ENCODE assay signal across 8 cellular contexts in genomic region chr14:20697273-20698017, GRCh38. TPM values are rescaled to one million over a fixed set of nuclear protein-coding genes. Genes with fewer than 3 reads are reported as not detected.
A peak's percentile ranks its signal among the peaks of the same experiment; 100 is the strongest.
DNase-seq lines count a peak whose midpoint lies in the region; ATAC-seq, FAIRE-seq and TF ChIP-seq lines count a peak whose summit lies in the region.

No MANE protein-coding gene starts in this region.

- CTCF ChIA-PET in A549 (lab: Yijun Ruan, JAX): interaction anchor here (0.6 to 9.1 kb wide), 39 partner anchors 10 to 409 kb away, joined by 3 to 130 read pairs (median 4); partner anchors contain the start of genes RNASE6 and TPPP2

- H3K4me3 ChIP-seq in A549: no peak overlapping the region
- H3K4me3 ChIP-seq in GM12875 (ENCODE audit: low read depth, low read length): no peak overlapping the region

- peak; percentile 49 for FAIRE-seq in A549 (lab: Jason Lieb, UNC)

- POLR2A ChIA-PET in A549 (lab: Yijun Ruan, JAX): no interaction called here

- DNase-seq in A549 (ENCODE audit: low read depth in 1 of 2, low spot score in 1 of 2) (peak; percentile 67 to 79), NCI-H2107 (lab: John Stamatoyannopoulos, UW) (peak; percentile 46), left lobe of liver (ENCODE audit: low spot score) (no peak)
- peak; percentile 3 to 33 (median 11) for DNase-seq in activated CD4-positive, CD25-positive, alpha-beta regulatory T cell (lab: John Stamatoyannopoulos, UW)
- DNase-seq in central memory CD4-positive, alpha-beta T cell: peak; percentile 51
- DNase-seq in stimulated activated CD4-positive, alpha-beta T cell treated with anti-CD3 and anti-CD28 coated beads, TNF-alpha, amount 100 ng/mL, for 1 hour (ENCODE audit: low read depth in 3 of 3, low spot score in 1 of 3): peak; percentile 29 to 44 (median 31)

- H3K27ac ChIP-seq in A549: no peak overlapping the region

- TF ChIP-seq EP300 in A549 (IDR thresholded peaks at IDR 0.05): no peak

- no peaks in the 10 kb centered on the region for H3K9me3 ChIP-seq in A549

- ATAC-seq in A549: peak; percentile 95 to 96
- peak; percentile 77 for ATAC-seq in left lobe of liver
- no peak for ATAC-seq in HG02610 (IDR thresholded peaks at IDR 0.05; ENCODE audit: unreplicated experiment)

- H3K4me1 ChIP-seq in A549: 0 out of 3 replicates have a peak, but pooled peaks cover 3% of the 10 kb centered on the region

- WGBS in A549 (ENCODE audit: missing lambda C conversion rate): 30% methylated on average over 6 of the region's 6 CpGs

- TF ChIP-seq RAD21 in A549 (conservative IDR thresholded peaks at IDR 0.05 in 1 of 2, IDR thresholded peaks at IDR 0.05 in 1 of 2): peak; percentile 88 to 93

- no peak for TF ChIP-seq POLR2A in A549 (IDR thresholded peaks at IDR 0.05; ENCODE audit: low read length)

- no peak overlapping the region for H3K4me2 ChIP-seq in A549

- TF ChIP-seq CTCF in A549 (IDR thresholded peaks at IDR 0.05): peak; percentile 83
- TF ChIP-seq CTCF in GM12875 (IDR thresholded peaks at IDR 0.05; ENCODE audit: borderline replicate concordance, insufficient read depth, low read depth, low read length): peak; percentile 70

TF ChIP-seq in A549, 52 proteins besides CTCF, POLR2A, EP300 and RAD21:
- peak; percentile 92 for TF ChIP-seq SMC3 (IDR thresholded peaks at IDR 0.05)
- TF ChIP-seq ZFP36 (IDR thresholded peaks at IDR 0.05; ENCODE audit: borderline replicate concordance, partially characterized antibody): no peak

RNA-seq across cellular contexts. Expression of gene ANG, which starts 8.9 kb away (rescaled TPM):
- 35.4 and 46.9 TPM in 2 replicates for polyA plus RNA-seq in A549 (2011; rRNA removed)
- 10.5 and 11.6 TPM in 2 replicates for polyA plus RNA-seq in A549 (2012; cell fraction: cytosol; rRNA removed)
- polyA plus RNA-seq in A549 (2012; cell fraction: nucleus; rRNA removed): 7.9 and 10.9 TPM in 2 replicates
- polyA plus RNA-seq in A549 (2017; fragmentation: RNase III; extraction: RNeasy Plus Mini Kit Qiagen cat#74134 plus additional on column Dnase treatment): 6.5 to 10.5 TPM (median 10.2 TPM) in 3 replicates
- polyA minus RNA-seq in A549 (2011; rRNA and poly(A)+ RNA removed): 19.4 and 35.5 TPM in 2 replicates
- 685 TPM for total RNA-seq in left lobe of liver

RNA-seq across cellular contexts. Expression of gene RNASE4, which starts 13.1 kb away (rescaled TPM):
- 77.4 and 134 TPM in 2 replicates for polyA plus RNA-seq in A549 (2011; rRNA removed)
- polyA plus RNA-seq in A549 (2012; cell fraction: cytosol; rRNA removed): 11.1 and 15.0 TPM in 2 replicates
- 8.0 and 10.9 TPM in 2 replicates for polyA plus RNA-seq in A549 (2012; cell fraction: nucleus; rRNA removed)
- polyA plus RNA-seq in A549 (2017; fragmentation: RNase III; extraction: RNeasy Plus Mini Kit Qiagen cat#74134 plus additional on column Dnase treatment): 5.8 to 10.6 TPM (median 8.6 TPM) in 3 replicates
- 53.7 and 118 TPM in 2 replicates for polyA minus RNA-seq in A549 (2011; rRNA and poly(A)+ RNA removed)
- total RNA-seq in left lobe of liver: 152 TPM

RNA-seq across cellular contexts. Expression of gene EDDM3A, which starts 48.2 kb away (rescaled TPM):
- polyA plus RNA-seq in A549 (2011; rRNA removed) (not detected in 2 replicates), A549 (2017; fragmentation: RNase III; extraction: RNeasy Plus Mini Kit Qiagen cat#74134 plus additional on column Dnase treatment) (not detected in 3 replicates)
- not detected in 2 replicates for polyA plus RNA-seq in A549 (2012; cell fraction: cytosol; rRNA removed)
- not detected in 2 replicates for polyA plus RNA-seq in A549 (2012; cell fraction: nucleus; rRNA removed)
- not detected in 2 replicates for polyA minus RNA-seq in A549 (2011; rRNA and poly(A)+ RNA removed)
- total RNA-seq in left lobe of liver: not detected

RNA-seq across cellular contexts. Expression of gene OR6S1, which starts 56.0 kb away (rescaled TPM):
- polyA plus RNA-seq in A549 (2011; rRNA removed): not detected in 2 replicates
- not detected in 2 replicates for polyA plus RNA-seq in A549 (2012; cell fraction: cytosol; rRNA removed)
- polyA plus RNA-seq in A549 (2012; cell fraction: nucleus; rRNA removed): not detected in 2 replicates
- not detected in 3 replicates for polyA plus RNA-seq in A549 (2017; fragmentation: RNase III; extraction: RNeasy Plus Mini Kit Qiagen cat#74134 plus additional on column Dnase treatment)
- polyA minus RNA-seq in A549 (2011; rRNA and poly(A)+ RNA removed): not detected in 2 replicates
- total RNA-seq in left lobe of liver: not detected
